Comparison of ENCODE assay signal across 8 cellular contexts in the genomic region with DNA sequence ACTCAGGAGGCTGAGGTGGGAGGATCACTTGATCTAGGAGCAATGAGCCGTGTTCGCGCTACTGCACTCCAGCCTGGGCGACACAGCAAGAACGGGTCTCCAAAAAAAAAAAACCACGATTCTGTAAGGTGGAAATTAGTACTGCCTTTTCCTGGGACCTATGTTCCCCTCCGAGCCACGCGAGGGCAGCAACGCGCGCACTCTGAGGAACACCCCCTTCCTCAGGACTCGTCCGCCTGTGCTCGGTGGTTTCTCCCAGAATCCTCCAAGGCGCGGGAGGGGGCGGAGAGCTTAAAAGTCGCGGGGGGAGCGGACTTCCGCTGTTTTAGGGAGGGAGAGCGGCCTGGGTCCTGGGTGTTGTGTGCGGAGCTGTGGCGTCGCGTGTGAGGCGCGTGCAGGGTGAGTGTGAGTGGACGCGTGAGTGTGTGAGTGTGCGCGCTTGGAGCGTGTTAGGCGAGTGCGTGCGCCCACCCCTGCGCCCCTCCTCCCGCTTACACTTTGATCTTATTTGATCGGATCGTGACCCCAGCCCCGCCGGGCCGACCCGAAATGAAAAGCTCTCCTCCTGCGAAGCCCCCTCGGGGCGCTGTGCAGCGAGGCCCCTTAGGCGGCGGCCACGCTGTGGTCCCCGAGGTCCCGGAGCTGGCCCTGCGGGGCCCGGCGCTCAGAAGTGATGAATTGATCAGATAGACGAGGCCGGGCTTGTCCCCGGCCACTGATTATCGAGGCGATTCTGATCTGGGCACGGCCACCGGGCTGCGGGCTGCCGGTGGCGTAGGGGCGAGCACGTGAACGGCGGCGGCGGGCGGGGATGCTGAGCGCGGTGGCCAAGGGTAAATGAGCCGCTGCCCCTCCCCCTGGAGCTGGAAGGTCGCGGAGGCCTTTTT. TPM values are rescaled to one million over a fixed set of nuclear protein-coding genes. Genes with fewer than 3 reads are reported as not detected.
DNase-seq lines count a peak whose midpoint lies in the region; ATAC-seq and TF ChIP-seq lines count a peak whose summit lies in the region.

No MANE protein-coding gene starts in this region.

- H3K27me3 Mint-ChIP-seq in IgD-negative memory B cell, result no peaks in the 10 kb centered on the region

- H3K27ac Mint-ChIP-seq in IgD-negative memory B cell, result peak overlapping the region; percentile 93 to 98 (median 97)

- no peaks in the 10 kb centered on the region for H3K9me3 Mint-ChIP-seq in IgD-negative memory B cell

- TF ChIP-seq POLR2A in erythroblast (IDR thresholded peaks at IDR 0.05; ENCODE audit: low read length), result peak; percentile 99

- H3K4me3 Mint-ChIP-seq in IgD-negative memory B cell, result peak overlapping the region; percentile 90 to 98 (median 96)

- peak overlapping the region; percentile 80 for H3K9ac ChIP-seq in muscle layer of colon (ENCODE audit: low read length)

- H3K27ac ChIP-seq in muscle layer of colon (ENCODE audit: low read depth, low read length), result peak overlapping the region; percentile 89

- peaks cover 1% of the 10 kb centered on the region for H3K36me3 Mint-ChIP-seq in IgD-negative memory B cell

- peaks cover 15% of the 10 kb centered on the region for H3K36me3 ChIP-seq in muscle layer of colon (ENCODE audit: insufficient read depth, low read length)

- peak; percentile 89 for ATAC-seq in GM21528 (IDR thresholded peaks at IDR 0.05; ENCODE audit: low FRiP score, unreplicated experiment)

- DNase-seq in DMS153 (lab: John Stamatoyannopoulos, UW) (peak; percentile 95), OCI-M1 (lab: John Stamatoyannopoulos, UW) (peak; percentile 98), erythroblast (lab: John Stamatoyannopoulos, UW) (peak; percentile 98 to 99)
- peak; percentile 95 for DNase-seq in activated T-cell treated with anti-CD3 and anti-CD28 coated beads, Interleukin-2, amount 50 U/mL, for 1 hour
- DNase-seq in stimulated activated CD8-positive, alpha-beta memory T cell treated with anti-CD3 and anti-CD28 coated beads, Interleukin-7, amount 100 ng/mL, for 24 hours (ENCODE audit: low read depth), result peak; percentile 92

- peak overlapping the region; percentile 63 to 77 for H3K4me3 ChIP-seq in muscle layer of colon (ENCODE audit: low read depth in 1 of 2, low read length in 2 of 2)

- peaks cover under 1% of the 10 kb centered on the region for H3K4me1 ChIP-seq in muscle layer of colon (ENCODE audit: insufficient read depth, low read length)

- H3K9me3 ChIP-seq in muscle layer of colon (ENCODE audit: low read length), result no peaks in the 10 kb centered on the region

- no peaks in the 10 kb centered on the region for H3K27me3 ChIP-seq in muscle layer of colon (ENCODE audit: control insufficient read depth in 1 of 2, insufficient read depth in 2 of 2, low read length in 2 of 2)

- peaks cover 8 to 12% (median 10%) of the 10 kb centered on the region in 3 donors for H3K4me1 Mint-ChIP-seq in IgD-negative memory B cell

RNA-seq across cellular contexts. Expression of a gene that starts 9.6 kb away (rescaled TPM):
- 34.8 TPM for polyA plus RNA-seq in IgD-negative memory B cell

RNA-seq across cellular contexts. Expression of a gene that starts 13.8 kb away (rescaled TPM):
- 1.0 TPM for polyA plus RNA-seq in IgD-negative memory B cell

RNA-seq across cellular contexts. Expression of a gene that starts 24.3 kb away (rescaled TPM):
- polyA plus RNA-seq in IgD-negative memory B cell, result 2.7 TPM

RNA-seq across cellular contexts. Expression of a gene that starts 58.2 kb away (rescaled TPM):
- polyA plus RNA-seq in IgD-negative memory B cell, result 3.7 TPM

Comparison
In these comparisons a context has a peak if more than half of its experiments do, and no peak if none do; other contexts are left out.
1. Peak in every context shown above with its lines: DNase-seq, ATAC-seq, H3K4me3 ChIP-seq and H3K27ac ChIP-seq.